Comparison of ENCODE assay signal across 24 cellular contexts in the genomic region with DNA sequence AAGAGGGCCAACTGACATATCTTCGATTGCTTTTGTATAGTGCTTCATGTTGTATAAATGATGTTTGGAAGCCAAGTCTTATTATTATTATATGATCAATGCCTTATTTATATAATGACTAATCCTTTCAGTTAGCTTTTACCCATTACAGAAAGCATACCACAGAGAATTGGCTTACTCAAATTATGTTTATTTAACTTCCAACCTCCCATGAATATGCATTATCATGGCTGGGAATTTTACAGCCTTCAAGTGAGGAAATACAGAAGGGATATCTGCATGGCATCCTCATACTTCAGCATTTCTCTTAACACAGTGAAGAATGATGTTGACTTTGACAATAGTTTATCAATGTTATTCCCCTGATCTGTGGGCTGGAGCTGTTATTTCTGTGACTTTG.
DNase-seq lines count a peak whose midpoint lies in the region; ATAC-seq, FAIRE-seq and TF ChIP-seq lines count a peak whose summit lies in the region.
"Had no signal": no experiment of that assay in that cellular context is flagged by ENCODE, and none has a peak within 500 bp of the region (broad histone marks: within the 10 kb centered on the region; RNA-seq: fewer than 3 reads in every experiment).

No MANE protein-coding gene starts in this region.

- no peak overlapping the region for H3K27ac Mint-ChIP-seq in astrocyte (ENCODE audit: unreplicated experiment)
- no peak overlapping the region for H3K27ac Mint-ChIP-seq in naive thymus-derived CD8-positive, alpha-beta T cell
- H3K27ac Mint-ChIP-seq: CD4-positive, CD25-positive, alpha-beta regulatory T cell had no signal

- intact Hi-C loops in endothelial cell of umbilical vein (cut with micrococcal nuclease), result no loop called here
- intact Hi-C loops in prostate gland (cut with DNase I), result no loop called here

- POLR2A ChIA-PET in endothelial cell of umbilical vein (lab: Charles Lee), result no interaction called here
- POLR2A ChIA-PET in naive thymus-derived CD8-positive, alpha-beta T cell (lab: Charles Lee), result no interaction called here

- no peaks in the 10 kb centered on the region for H3K79me2 ChIP-seq in astrocyte (ENCODE audit: insufficient read depth, low read length)
- no peaks in the 10 kb centered on the region for H3K79me2 ChIP-seq in endothelial cell of umbilical vein (ENCODE audit: control insufficient read depth, insufficient read depth, low read length)

- H3K4me3 ChIP-seq in astrocyte (ENCODE audit: insufficient read depth, low read depth, low read length) (no peak overlapping the region), endothelial cell of umbilical vein (replicated peaks in 1 of 3; ENCODE audit: insufficient read depth in 1 of 3, low read depth in 1 of 3, low read length in 3 of 3) (no peak overlapping the region), prostate gland (no peak overlapping the region)
- H3K4me3 ChIP-seq: K562 had no signal

- no peaks in the 10 kb centered on the region for H3K9me1 ChIP-seq in endothelial cell of umbilical vein (replicated peaks; ENCODE audit: control insufficient read depth, extremely low read depth, insufficient read depth, low read length)

- H3K9me3 ChIP-seq in astrocyte (ENCODE audit: insufficient read depth, low read depth, low read length) (no peaks in the 10 kb centered on the region), endothelial cell of umbilical vein (replicated peaks; ENCODE audit: control insufficient read depth, insufficient read depth, low read length) (no peaks in the 10 kb centered on the region), prostate gland (no peaks in the 10 kb centered on the region)
- H3K9me3 ChIP-seq: BE2C had no signal

- DNase-seq in EH (ENCODE audit: low read depth) (peak; percentile 45), astrocyte (ENCODE audit: low read depth) (peak; percentile 78), endothelial cell of umbilical vein (ENCODE audit: low read depth, low spot score) (peak; percentile 39), iris pigment epithelial cell (ENCODE audit: low read depth) (peak; percentile 22), cerebellar nuclear complex (lab: John Stamatoyannopoulos, UW) (no peak), prostate gland (ENCODE audit: low spot score) (no peak)
- DNase-seq in naive thymus-derived CD8-positive, alpha-beta T cell, result no peak
- DNase-seq: CD4-positive, CD25-positive, alpha-beta regulatory T cell; COR-L47; DMS 273 treated with DMSO at 0.1 percent for 48 hours; DND-41; HCEC 1CT; NCI-H1105; NCI-H2081 treated with DMSO at 0.1 percent for 48 hours; NCI-H446 treated with DMSO at 0.1 percent for 48 hours; NCI-H774; OCI-M1; RPMI8226; SHP77 treated with DMSO at 0.1 percent for 48 hours had no signal

- TF ChIP-seq CTCF in astrocyte (IDR thresholded peaks at IDR 0.05; ENCODE audit: insufficient read depth, low read depth, low read length), result no peak
- TF ChIP-seq CTCF in endothelial cell of umbilical vein (IDR thresholded peaks at IDR 0.05; ENCODE audit: extremely low read depth in 1 of 2, insufficient read depth in 1 of 2, low read depth in 1 of 2, low read length in 2 of 2), result no peak
- no peak for TF ChIP-seq CTCF in prostate gland (IDR thresholded peaks at IDR 0.05)

- H3K36me3 ChIP-seq in astrocyte (ENCODE audit: insufficient read depth, low read length) (no peaks in the 10 kb centered on the region), endothelial cell of umbilical vein (ENCODE audit: control insufficient read depth in 2 of 2, extremely low read depth in 1 of 2, insufficient read depth in 2 of 2, low read length in 2 of 2) (no peaks in the 10 kb centered on the region), prostate gland (no peaks in the 10 kb centered on the region)
- H3K36me3 ChIP-seq: BE2C had no signal

- TF ChIP-seq POLR2A in endothelial cell of umbilical vein (IDR thresholded peaks at IDR 0.05; ENCODE audit: low read depth, low read length) (no peak), prostate gland (IDR thresholded peaks at IDR 0.05) (no peak)

- peak overlapping the region; percentile 8 for H2AFZ ChIP-seq in astrocyte (ENCODE audit: low read depth, low read length)
- no peak overlapping the region for H2AFZ ChIP-seq in endothelial cell of umbilical vein (ENCODE audit: low read depth, low read length)

- H4K20me1 ChIP-seq in astrocyte (ENCODE audit: insufficient read depth, low read length) (no peaks in the 10 kb centered on the region), endothelial cell of umbilical vein (replicated peaks; ENCODE audit: control insufficient read depth, extremely low read depth, insufficient read depth, low read length) (no peaks in the 10 kb centered on the region)

- no peak for ATAC-seq in naive thymus-derived CD8-positive, alpha-beta T cell
- no peak for ATAC-seq in HG02870 (IDR thresholded peaks at IDR 0.05; ENCODE audit: unreplicated experiment)
- ATAC-seq: K562 had no signal

- H3K27ac ChIP-seq in astrocyte (ENCODE audit: low read depth, low read length) (peak overlapping the region; percentile 79), endothelial cell of umbilical vein (ENCODE audit: insufficient read depth, low read depth, low read length) (no peak overlapping the region), prostate gland (no peak overlapping the region)

- 89% methylated on average over 1 of the region's 1 CpG for WGBS in prostate gland

- no peaks in the 10 kb centered on the region for H3K9me3 Mint-ChIP-seq in astrocyte (ENCODE audit: unreplicated experiment)
- H3K9me3 Mint-ChIP-seq in naive thymus-derived CD8-positive, alpha-beta T cell, result no peaks in the 10 kb centered on the region
- H3K9me3 Mint-ChIP-seq: CD4-positive, CD25-positive, alpha-beta regulatory T cell had no signal

- H3K27me3 Mint-ChIP-seq in astrocyte (ENCODE audit: low read depth, unreplicated experiment), result no peaks in the 10 kb centered on the region
- peaks cover 0 to 5% (median 0%) of the 10 kb centered on the region in 5 donors for H3K27me3 Mint-ChIP-seq in naive thymus-derived CD8-positive, alpha-beta T cell
- H3K27me3 Mint-ChIP-seq: CD4-positive, CD25-positive, alpha-beta regulatory T cell had no signal

- H3K4me2 ChIP-seq in astrocyte (ENCODE audit: low read length) (peak overlapping the region; percentile 20), endothelial cell of umbilical vein (ENCODE audit: insufficient read depth, low read length) (no peak overlapping the region)

- no peak overlapping the region for H3K4me3 Mint-ChIP-seq in astrocyte (ENCODE audit: unreplicated experiment)
- no peak overlapping the region for H3K4me3 Mint-ChIP-seq in naive thymus-derived CD8-positive, alpha-beta T cell
- H3K4me3 Mint-ChIP-seq: CD4-positive, CD25-positive, alpha-beta regulatory T cell had no signal

- H3K4me1 ChIP-seq in astrocyte (ENCODE audit: insufficient read depth, low read length) (peaks cover 31% of the 10 kb centered on the region), endothelial cell of umbilical vein (ENCODE audit: control insufficient read depth, extremely low read depth, insufficient read depth, low read length) (no peaks in the 10 kb centered on the region), prostate gland (replicated peaks) (no peaks in the 10 kb centered on the region)

- no TSS peak for BruUV-seq in endothelial cell of umbilical vein (replicated peaks; lab: Mats Ljungman, UMichigan)

- no peak for FAIRE-seq in astrocyte (lab: Jason Lieb, UNC)
- FAIRE-seq in endothelial cell of umbilical vein (lab: Jason Lieb, UNC), result no peak
- FAIRE-seq: G401.6, GM19239, K562 had no signal

- CTCF ChIA-PET in endothelial cell of umbilical vein (lab: Charles Lee), result no interaction called here

- H3K9ac ChIP-seq in astrocyte (ENCODE audit: low read length) (peak overlapping the region; percentile 26), endothelial cell of umbilical vein (replicated peaks; ENCODE audit: extremely low read depth, insufficient read depth, low read length) (no peak overlapping the region)

- H3K4me1 Mint-ChIP-seq in astrocyte (ENCODE audit: low read depth, unreplicated experiment), result peaks cover 22% of the 10 kb centered on the region
- H3K4me1 Mint-ChIP-seq in naive thymus-derived CD8-positive, alpha-beta T cell, result no peaks in the 10 kb centered on the region
- H3K4me1 Mint-ChIP-seq: CD4-positive, CD25-positive, alpha-beta regulatory T cell had no signal

- H3K27me3 ChIP-seq in astrocyte (ENCODE audit: insufficient read depth, low read length) (no peaks in the 10 kb centered on the region), endothelial cell of umbilical vein (ENCODE audit: control insufficient read depth in 2 of 2, insufficient read depth in 2 of 2, low read length in 2 of 2) (no peaks in the 10 kb centered on the region), prostate gland (replicated peaks; ENCODE audit: insufficient read depth) (no peaks in the 10 kb centered on the region)
- H3K27me3 ChIP-seq: BE2C had no signal

- no peaks in the 10 kb centered on the region for H3K36me3 Mint-ChIP-seq in astrocyte (ENCODE audit: low read depth, unreplicated experiment)
- no peaks in the 10 kb centered on the region for H3K36me3 Mint-ChIP-seq in naive thymus-derived CD8-positive, alpha-beta T cell
- H3K36me3 Mint-ChIP-seq: CD4-positive, CD25-positive, alpha-beta regulatory T cell had no signal

- dilution Hi-C loops in endothelial cell of umbilical vein (cut with MboI; ENCODE audit: extremely low pct_ligation_motif_present, low sequenced_read_pairs), result no loop called here

TF ChIP-seq in endothelial cell of umbilical vein, 7 proteins besides CTCF, POLR2A, EP300 and RAD21:
- TF ChIP-seq EZH2 (IDR thresholded peaks at IDR 0.05; ENCODE audit: borderline replicate concordance, low read depth, low read length, severe bottlenecking) (no peak), GATA2 (IDR thresholded peaks at IDR 0.05; ENCODE audit: insufficient read depth, insufficient read length, low read depth, low read length) (no peak), JUN (IDR thresholded peaks at IDR 0.05; ENCODE audit: borderline replicate concordance, insufficient read depth, insufficient read length, low read depth) (no peak), POLR2AphosphoS5 (IDR thresholded peaks at IDR 0.05; ENCODE audit: insufficient read depth, low read depth, low read length) (no peak), MAX (IDR thresholded peaks at IDR 0.05; ENCODE audit: insufficient read depth, insufficient read length) (no peak), FOS (IDR thresholded peaks at IDR 0.05; ENCODE audit: borderline replicate concordance, insufficient read depth, low read length) (no peak), MYC (IDR thresholded peaks at IDR 0.05; ENCODE audit: low read depth, low read length) (no peak)

Comparison
In these comparisons a context has a peak if more than half of its experiments do, and no peak if none do; other contexts are left out.
1. DNase-seq: peak in EH (single experiment), astrocyte (single experiment), endothelial cell of umbilical vein (single experiment) and iris pigment epithelial cell (single experiment); none in cerebellar nuclear complex (0 of 2), naive thymus-derived CD8-positive, alpha-beta T cell (0 of 10) and prostate gland (single experiment).